ENCODE assay signal across 8 cellular contexts in the genomic region with DNA sequence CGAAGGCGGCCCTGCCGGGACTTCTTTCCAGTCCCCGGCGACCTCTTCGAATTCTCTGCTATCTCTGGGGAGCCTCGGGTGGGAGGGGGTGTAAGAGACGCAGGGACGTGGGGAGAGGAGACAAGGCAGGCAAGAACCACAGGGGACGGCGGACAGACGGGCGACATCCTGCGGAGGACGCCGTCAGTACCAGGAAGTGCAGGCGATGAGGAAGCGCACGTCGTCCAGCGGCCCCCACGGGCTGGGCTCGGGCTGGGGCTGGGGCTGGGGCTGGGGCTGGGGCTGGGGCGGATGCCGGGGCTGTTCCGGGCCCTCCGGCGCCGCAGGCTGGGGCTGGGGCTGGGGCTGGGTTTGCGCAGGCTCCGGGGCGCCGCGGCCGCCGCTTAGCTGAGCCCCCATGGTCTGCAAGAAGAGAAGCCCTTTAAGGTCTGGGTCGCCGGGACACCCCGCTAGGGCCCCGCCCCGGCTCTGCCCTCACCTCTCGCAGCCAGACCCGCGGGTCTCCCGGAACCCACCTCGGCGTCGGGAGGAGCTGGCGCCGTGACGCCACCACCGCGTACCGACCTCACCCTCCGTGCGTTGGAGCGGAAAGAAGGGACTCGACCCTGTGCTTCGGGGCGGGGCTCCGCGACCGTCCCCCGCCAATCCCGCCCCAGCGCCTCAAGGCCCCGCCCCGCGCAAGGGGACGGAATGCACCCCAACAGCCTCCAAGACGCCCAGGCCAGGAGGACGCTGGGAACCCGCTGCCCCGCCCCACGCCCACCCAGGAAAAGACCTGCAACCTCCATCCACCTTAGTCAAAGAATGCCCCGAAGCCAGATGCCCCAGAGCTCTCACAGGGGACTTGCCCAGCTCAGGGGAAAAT. TPM values are rescaled to one million over a fixed set of nuclear protein-coding genes. Genes with fewer than 3 reads are reported as not detected.
DNase-seq lines count a peak whose midpoint lies in the region; ATAC-seq and TF ChIP-seq lines count a peak whose summit lies in the region.

TSS of gene MMP24OS (minus strand) at position 592 of the 865 bp plus-strand sequence. CDS start at position 399, 193 bp downstream.

- CTCF ChIA-PET in activated CD8-positive, alpha-beta T cell treated with anti-CD3 and anti-CD28 coated beads for 36 hours (lab: Charles Lee), result interaction anchor here (0.7 to 4.0 kb wide), 5 partner anchors 9 to 182 kb away, joined by 3 to 18 read pairs (median 4); partner anchors contain the start of gene EDEM2

- peaks cover 68% of the 10 kb centered on the region for H4K20me1 ChIP-seq in BLaER1

- H3K4me3 ChIP-seq in BLaER1, result peak within 1 kb of the TSS; percentile 69
- peak within 1 kb of the TSS; percentile 72 for H3K4me3 ChIP-seq in ectodermal cell (ENCODE audit: insufficient read depth, low read depth, low read length)
- H3K4me3 ChIP-seq in lower lobe of right lung, result peak within 1 kb of the TSS; percentile 79

- peaks cover 57% of the 10 kb centered on the region for H3K36me3 Mint-ChIP-seq in activated CD8-positive, alpha-beta T cell treated with anti-CD3 and anti-CD28 coated beads for 36 hours (ENCODE audit: low read depth)

- H3K4me1 Mint-ChIP-seq in activated CD8-positive, alpha-beta T cell treated with anti-CD3 and anti-CD28 coated beads for 36 hours (ENCODE audit: low read depth), result peaks cover 16% of the 10 kb centered on the region

- TF ChIP-seq CTCF in activated CD8-positive, alpha-beta T cell treated with anti-CD3 and anti-CD28 coated beads for 36 hours (IDR thresholded peaks at IDR 0.05), result no peak
- TF ChIP-seq CTCF in lower lobe of right lung (IDR thresholded peaks at IDR 0.05), result peak; percentile 30

- H3K36me3 ChIP-seq in BLaER1 (peaks cover 79% of the 10 kb centered on the region), ectodermal cell (ENCODE audit: control insufficient read depth, insufficient read depth, low read length) (peaks cover 29% of the 10 kb centered on the region), lower lobe of right lung (peaks cover 67% of the 10 kb centered on the region)

- H3K27ac ChIP-seq in BLaER1, result peak within 1 kb of the TSS; percentile 70
- peak within 1 kb of the TSS; percentile 75 for H3K27ac ChIP-seq in ectodermal cell (ENCODE audit: insufficient read depth, low read depth, low read length, poor library complexity, severe bottlenecking)
- H3K27ac ChIP-seq in lower lobe of right lung, result peak within 1 kb of the TSS; percentile 99

- ATAC-seq in GM19043 (IDR thresholded peaks at IDR 0.05; ENCODE audit: low read depth, unreplicated experiment) (peak; percentile 77), HG03354 (IDR thresholded peaks at IDR 0.05; ENCODE audit: poor library complexity, severe bottlenecking, unreplicated experiment) (peak; percentile 86), lower lobe of right lung (peak; percentile 97 to 98)
- peak; percentile 95 for ATAC-seq in activated CD8-positive, alpha-beta T cell treated with anti-CD3 and anti-CD28 coated beads for 36 hours

- DNase-seq in NCI-H69 (lab: John Stamatoyannopoulos, UW), result peak; percentile 95
- DNase-seq in activated CD8-positive, alpha-beta T cell treated with anti-CD3 and anti-CD28 coated beads for 36 hours, result peak; percentile 93
- peak; percentile 95 for DNase-seq in lower lobe of right lung
- peak; percentile 69 to 78 (median 70) for DNase-seq in stimulated activated CD4-positive, alpha-beta T cell treated with anti-CD3 and anti-CD28 coated beads, TNF-alpha, amount 100 ng/mL, for 1 hour (ENCODE audit: low read depth in 3 of 3, low spot score in 1 of 3)

- H3K9me3 Mint-ChIP-seq in activated CD8-positive, alpha-beta T cell treated with anti-CD3 and anti-CD28 coated beads for 36 hours, result no peaks in the 10 kb centered on the region

- H3K9me3 ChIP-seq in BLaER1, result no peaks in the 10 kb centered on the region
- H3K9me3 ChIP-seq in ectodermal cell (ENCODE audit: control insufficient read depth, low read length), result no peaks in the 10 kb centered on the region
- H3K9me3 ChIP-seq in lower lobe of right lung, result no peaks in the 10 kb centered on the region

- peak within 1 kb of the TSS; percentile 85 for H3K9ac ChIP-seq in BLaER1

- 1% methylated on average over 76 of the region's 76 CpGs for WGBS in ectodermal cell, 2 experiments

- intact Hi-C loops in activated CD8-positive, alpha-beta T cell treated with anti-CD3 and anti-CD28 coated beads for 36 hours (cut with micrococcal nuclease), result no loop called here
- intact Hi-C loops in lower lobe of right lung (cut with DNase I), result no loop called here

- H3K4me3 Mint-ChIP-seq in activated CD8-positive, alpha-beta T cell treated with anti-CD3 and anti-CD28 coated beads for 36 hours, result peak within 1 kb of the TSS; percentile 98

- H3K27ac Mint-ChIP-seq in activated CD8-positive, alpha-beta T cell treated with anti-CD3 and anti-CD28 coated beads for 36 hours, result peak within 1 kb of the TSS; percentile 99

- H3K4me1 ChIP-seq in BLaER1 (peaks cover 21% of the 10 kb centered on the region), ectodermal cell (ENCODE audit: control insufficient read depth, insufficient read depth, low read length) (no peaks in the 10 kb centered on the region), lower lobe of right lung (peaks cover 22% of the 10 kb centered on the region)

- no peaks in the 10 kb centered on the region for H3K27me3 Mint-ChIP-seq in activated CD8-positive, alpha-beta T cell treated with anti-CD3 and anti-CD28 coated beads for 36 hours

- POLR2A ChIA-PET in activated CD8-positive, alpha-beta T cell treated with anti-CD3 and anti-CD28 coated beads for 36 hours (lab: Charles Lee), result interaction anchor here (0.6 to 1.9 kb wide), 6 partner anchors 9 to 566 kb away, joined by 3 to 5 read pairs (median 3); partner anchors contain the start of gene EDEM2

- peak within 1 kb of the TSS; percentile 94 for H3K4me2 ChIP-seq in BLaER1

- H3K27me3 ChIP-seq in BLaER1 (no peaks in the 10 kb centered on the region), ectodermal cell (ENCODE audit: control insufficient read depth, insufficient read depth, low read length, poor library complexity, severe bottlenecking) (no peaks in the 10 kb centered on the region), lower lobe of right lung (ENCODE audit: low read depth) (no peaks in the 10 kb centered on the region)

RNA-seq across cellular contexts. Expression of gene MMP24OS, which starts in this region (rescaled TPM):
- total RNA-seq in activated CD8-positive, alpha-beta T cell treated with anti-CD3 and anti-CD28 coated beads for 36 hours, result 10 to 100 TPM; 46.6 to 48.4 TPM
- 44.7 TPM for polyA plus RNA-seq in ectodermal cell (2013, experiment 1 of 4)
- 41.8 TPM for polyA plus RNA-seq in ectodermal cell (2013, experiment 2 of 4)
- 49.5 TPM for polyA plus RNA-seq in ectodermal cell (2013, experiment 3 of 4)
- 55.7 TPM for polyA plus RNA-seq in ectodermal cell (2013, experiment 4 of 4)
- 78.7 TPM for total RNA-seq in lower lobe of right lung

Comparison
In these comparisons a context has a peak if more than half of its experiments do, and no peak if none do; other contexts are left out.
1. Peak in every context shown above with its lines: DNase-seq, ATAC-seq, H3K4me3 ChIP-seq and H3K27ac ChIP-seq.